In genomic region chr6:96059586-96059985, GRCh38 we compare ENCODE assay signal across 16 cellular contexts. TPM values are rescaled to one million over a fixed set of nuclear protein-coding genes. Genes with fewer than 3 reads are reported as not detected.
"Had no signal": no experiment of that assay in that cellular context is flagged by ENCODE, and none has a peak within 500 bp of the region (broad histone marks: within the 10 kb centered on the region; RNA-seq: fewer than 3 reads in every experiment).

No MANE protein-coding gene starts in this region.

- H3K27ac ChIP-seq: esophagus muscularis mucosa, psoas muscle, spleen had no signal

- H3K36me3 ChIP-seq: esophagus muscularis mucosa, spleen had no signal

- H3K4me3 ChIP-seq: esophagus muscularis mucosa, psoas muscle, spleen had no signal

- DNase-seq: activated CD4-positive, alpha-beta T cell treated with anti-CD3 and anti-CD28 coated beads for 48 hours; activated naive CD4-positive, alpha-beta T cell treated with anti-CD3 and anti-CD28 coated beads for 36 hours; psoas muscle; spleen; stimulated activated CD4-positive, alpha-beta T cell treated with anti-CD3 and anti-CD28 coated beads, Interleukin-1b, Interleukin-23, amount 100 ng/mL, for 48 hours; stimulated activated naive B cell treated with anti-CD40 and anti-IgM and Interleukin-4, amounts not matched to agents 10 μg/mL and 1 μg/mL and 100 μg/mL, for 72 hours; T-helper 1 cell had no signal

- H3K9me3 ChIP-seq: esophagus muscularis mucosa, psoas muscle, spleen had no signal

- ATAC-seq: activated T-helper 17 cell treated with anti-CD3 and anti-CD28 coated beads, Interleukin-2, amount 50 U/mL, for 72 hours; psoas muscle; sciatic nerve; stimulated activated naive B cell treated with anti-CD40 and anti-IgM and Interleukin-4, amounts not matched to agents 10 μg/mL and 1 μg/mL and 100 μg/mL, for 72 hours; WTC11 had no signal

- H3K4me1 ChIP-seq: esophagus muscularis mucosa, psoas muscle, spleen had no signal

- H3K27me3 ChIP-seq: esophagus muscularis mucosa, spleen had no signal

RNA-seq across cellular contexts. Expression of gene FUT9, which starts 43.8 kb away (rescaled TPM):
- total RNA-seq: activated naive CD4-positive, alpha-beta T cell treated with anti-CD3 and anti-CD28 coated beads for 36 hours; activated T-helper 17 cell treated with anti-CD3 and anti-CD28 coated beads, Interleukin-2, amount 50 U/mL, for 72 hours; chondrocyte; esophagus muscularis mucosa; fibroblast of villous mesenchyme; lung microvascular endothelial cell; osteoblast; psoas muscle; spleen; subcutaneous adipose tissue had no signal
